ENCODE assay signal across 8 cellular contexts in the genomic region with DNA sequence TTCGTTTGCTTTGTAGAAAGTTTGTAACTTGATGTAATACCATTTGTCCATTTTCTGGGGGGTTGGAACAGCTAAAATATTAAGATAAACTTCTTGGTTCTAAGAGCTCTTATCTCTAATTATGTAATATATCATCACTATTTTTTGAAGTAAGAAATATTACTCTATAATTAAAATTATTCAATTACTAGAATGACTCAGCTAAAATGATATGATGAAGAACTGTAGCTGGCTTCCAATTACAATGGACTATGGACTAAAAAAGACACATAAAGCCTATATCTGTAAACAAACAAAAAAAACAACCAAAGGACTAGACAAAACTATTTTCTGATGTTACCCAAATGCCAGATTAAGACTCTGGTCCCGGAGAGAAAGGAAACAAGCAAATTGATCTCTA.
"Had no signal": no experiment of that assay in that cellular context is flagged by ENCODE, and none has a peak within 500 bp of the region (broad histone marks: within the 10 kb centered on the region; RNA-seq: fewer than 3 reads in every experiment).

No MANE protein-coding gene starts in this region.

- H3K27ac Mint-ChIP-seq: HFFc6, IgD-negative memory B cell had no signal

- ATAC-seq: HCT116 had no signal

- H3K36me3 Mint-ChIP-seq: IgD-negative memory B cell had no signal

- H3K4me3 Mint-ChIP-seq: HFFc6, IgD-negative memory B cell had no signal

- H3K36me3 ChIP-seq: HAP-1 had no signal

- H3K4me1 ChIP-seq: HAP-1 had no signal

- DNase-seq: GOT3, H7, HFFc6, KG1 had no signal

- H3K27me3 Mint-ChIP-seq: IgD-negative memory B cell had no signal

- H3K27ac ChIP-seq: HL-60 had no signal

- H3K9me3 ChIP-seq: HAP-1 had no signal

- H3K4me1 Mint-ChIP-seq: IgD-negative memory B cell had no signal

- H3K4me3 ChIP-seq: HAP-1 had no signal
